Comparison of ENCODE assay signal across 9 cellular contexts in genomic region chr7:144596953-144597352, GRCh38.
"Had no signal": no experiment of that assay in that cellular context is flagged by ENCODE, and none has a peak within 500 bp of the region (broad histone marks: within the 10 kb centered on the region; RNA-seq: fewer than 3 reads in every experiment).

No MANE protein-coding gene starts in this region.

- FAIRE-seq: HepG2, HTR-8/SVneo, K562 had no signal

- H3K27ac ChIP-seq: HL-60, KMS-11 had no signal

- ATAC-seq: HepG2, K562 had no signal

- H3K4me3 Mint-ChIP-seq: IgD-negative memory B cell had no signal

- H3K4me2 ChIP-seq: KMS-11 had no signal

- H3K27ac Mint-ChIP-seq: IgD-negative memory B cell had no signal

- DNase-seq: IMR-90, KBM-7, KG1 had no signal

- H3K4me3 ChIP-seq: K562 had no signal

- H3K27me3 Mint-ChIP-seq: IgD-negative memory B cell had no signal
